ENCODE assay signal across 36 cellular contexts in genomic region chr17:65086465-65086864, GRCh38.
"Had no signal": no experiment of that assay in that cellular context is flagged by ENCODE, and none has a peak within 500 bp of the region (broad histone marks: within the 10 kb centered on the region; RNA-seq: fewer than 3 reads in every experiment).

No MANE protein-coding gene starts in this region.

- H3K9me3 Mint-ChIP-seq: activated B cell treated with CpG ODN at 0.5 μM for 24 hours; activated CD4-positive, alpha-beta memory T cell treated with anti-CD3 and anti-CD28 coated beads, Interleukin-2, amount 10 ng/mL, durations not matched to agents 7 days and 5 days; activated CD4-positive, alpha-beta T cell treated with anti-CD3 and anti-CD28 coated beads, Interleukin-2, amount 10 ng/mL, durations not matched to agents 24 days and 14 days; activated naive CD4-positive, alpha-beta T cell treated with anti-CD3 and anti-CD28 coated beads, Interleukin-2, amount 10 ng/mL, durations not matched to agents 7 days and 5 days; activated naive CD4-positive, alpha-beta T cell treated with anti-CD3 and anti-CD28 coated beads, Interleukin-2, amount 50 U/mL, for 24 hours; activated naive CD8-positive, alpha-beta T cell treated with anti-CD3 and anti-CD28 coated beads, Interleukin-2, amount 10 ng/mL, durations not matched to agents 7 days and 5 days; activated naive CD8-positive, alpha-beta T cell treated with anti-CD3 and anti-CD28 coated beads, Interleukin-2, amount 50 U/mL, for 24 hours; activated T-cell treated with anti-CD3 and anti-CD28 coated beads, Interleukin-2, amount 50 U/mL, for 24 hours; activated T-helper 2 cell treated with anti-CD3 and anti-CD28 coated beads, Interferon-gamma antibody, Interleukin-2, Interleukin-4, amounts not matched to agents 10 μg/mL and 5 μg/mL and 100 μg/mL, durations not matched to agents 14 hours and 24 hours and 36 hours; brain; central memory CD8-positive, alpha-beta T cell; T-helper 1 cell treated with Interleukin-12 subunit alpha and Interleukin-12 subunit beta and Interleukin-4 antibody, amounts not matched to agents 30 μg/mL and 1 μg/mL, for 36 hours; T-helper 2 cell treated with Interferon-gamma antibody and Interleukin-4, amounts not matched to agents 5 μg/mL and 100 μg/mL, for 36 hours had no signal

- ATAC-seq: activated CD8-positive, alpha-beta memory T cell treated with anti-CD3 and anti-CD28 coated beads, Interleukin-2, amount 10 ng/mL, durations not matched to agents 7 days and 5 days; activated CD8-positive, alpha-beta T cell treated with anti-CD3 and anti-CD28 coated beads, Interleukin-2, amount 10 ng/mL, durations not matched to agents 7 days and 5 days; activated naive CD8-positive, alpha-beta T cell treated with anti-CD3 and anti-CD28 coated beads, Interleukin-2, amount 50 U/mL, for 24 hours had no signal

- H3K4me1 ChIP-seq: ascending aorta had no signal

- H3K27ac ChIP-seq: ascending aorta, cardiac muscle cell, VCaP had no signal

- H3K4me1 Mint-ChIP-seq: activated B cell treated with CpG ODN at 0.5 μM for 24 hours; activated CD4-positive, alpha-beta T cell treated with anti-CD3 and anti-CD28 coated beads, Interleukin-2, amount 10 ng/mL, durations not matched to agents 24 days and 14 days; activated CD8-positive, alpha-beta memory T cell treated with anti-CD3 and anti-CD28 coated beads, Interleukin-2, amount 10 ng/mL, durations not matched to agents 7 days and 5 days; activated naive CD4-positive, alpha-beta T cell treated with anti-CD3 and anti-CD28 coated beads, Interleukin-2, amount 10 ng/mL, durations not matched to agents 7 days and 5 days; activated naive CD4-positive, alpha-beta T cell treated with anti-CD3 and anti-CD28 coated beads, Interleukin-2, amount 50 U/mL, for 24 hours; activated naive CD8-positive, alpha-beta T cell treated with anti-CD3 and anti-CD28 coated beads, Interleukin-2, amount 10 ng/mL, durations not matched to agents 7 days and 5 days; activated naive CD8-positive, alpha-beta T cell treated with anti-CD3 and anti-CD28 coated beads, Interleukin-2, amount 50 U/mL, for 24 hours; central memory CD8-positive, alpha-beta T cell had no signal

- H3K36me3 Mint-ChIP-seq: activated naive CD4-positive, alpha-beta T cell treated with anti-CD3 and anti-CD28 coated beads, Interleukin-2, amount 10 ng/mL, durations not matched to agents 7 days and 5 days; activated naive CD8-positive, alpha-beta T cell treated with anti-CD3 and anti-CD28 coated beads, Interleukin-2, amount 10 ng/mL, durations not matched to agents 7 days and 5 days; brain had no signal

- H3K4me3 ChIP-seq: ascending aorta, cardiac muscle cell had no signal

- H3K9me3 ChIP-seq: ascending aorta had no signal

- DNase-seq: activated B cell treated with CpG ODN at 0.5 μM for 24 hours; activated CD4-positive, alpha-beta memory T cell treated with anti-CD3 and anti-CD28 coated beads, Interleukin-2, amount 10 ng/mL, durations not matched to agents 7 days and 5 days; activated CD4-positive, alpha-beta T cell treated with anti-CD3 and anti-CD28 coated beads for 4 hours; activated CD4-positive, alpha-beta T cell treated with anti-CD3 and anti-CD28 coated beads, Interleukin-2, amount 10 ng/mL, durations not matched to agents 24 days and 14 days; activated CD4-positive, alpha-beta T cell treated with anti-CD3 and anti-CD28 coated beads, Interleukin-2, amount 50 U/mL, for 1 hour; activated CD4-positive, alpha-beta T cell treated with anti-CD3 and anti-CD28 coated beads, Interleukin-2, amount 50 U/mL, for 48 hours; activated CD4-positive, CD25-positive, alpha-beta regulatory T cell treated with anti-CD3 and anti-CD28 coated beads, Interleukin-2, amount 50 U/mL, for 72 hours; activated CD8-positive, alpha-beta memory T cell treated with anti-CD3 and anti-CD28 coated beads for 24 hours; activated CD8-positive, alpha-beta memory T cell treated with anti-CD3 and anti-CD28 coated beads, Interleukin-2, amount 10 ng/mL, durations not matched to agents 7 days and 5 days; activated CD8-positive, alpha-beta memory T cell treated with anti-CD3 and anti-CD28 coated beads, Interleukin-2, amount 50 U/mL, for 48 hours; activated CD8-positive, alpha-beta T cell treated with anti-CD3 and anti-CD28 coated beads, Interleukin-2, amount 10 ng/mL, durations not matched to agents 7 days and 5 days; activated effector memory CD4-positive, alpha-beta T cell treated with Interleukin-2 at 50 U/mL for 16 hours; activated gamma-delta T cell; activated naive CD4-positive, alpha-beta T cell treated with anti-CD3 and anti-CD28 coated beads, Interleukin-2, amount 10 ng/mL, durations not matched to agents 7 days and 5 days; activated naive CD4-positive, alpha-beta T cell treated with Interleukin-2 at 50 U/mL for 16 hours; activated naive CD8-positive, alpha-beta T cell treated with anti-CD3 and anti-CD28 coated beads, Interleukin-2, amount 10 ng/mL, durations not matched to agents 7 days and 5 days; activated naive CD8-positive, alpha-beta T cell treated with anti-CD3 and anti-CD28 coated beads, Interleukin-2, amount 50 U/mL, for 24 hours; activated T-cell treated with anti-CD3 and anti-CD28 coated beads, Interleukin-2, amount 50 U/mL, for 24 hours; activated T-cell treated with anti-CD3 and anti-CD28 coated beads, Interleukin-2, amount 50 U/mL, for 48 hours; amygdala; anterior cingulate cortex; caudate nucleus; cerebellar nuclear complex; T-helper 1 cell; T-helper 2 cell; T-helper 9 cell had no signal

- H3K27me3 ChIP-seq: ascending aorta, cardiac muscle cell had no signal

- H3K4me3 Mint-ChIP-seq: activated B cell treated with CpG ODN at 0.5 μM for 24 hours; activated CD4-positive, alpha-beta memory T cell treated with anti-CD3 and anti-CD28 coated beads, Interleukin-2, amount 10 ng/mL, durations not matched to agents 7 days and 5 days; activated CD4-positive, alpha-beta T cell treated with anti-CD3 and anti-CD28 coated beads, Interleukin-2, amount 10 ng/mL, durations not matched to agents 24 days and 14 days; activated CD8-positive, alpha-beta memory T cell treated with anti-CD3 and anti-CD28 coated beads, Interleukin-2, amount 10 ng/mL, durations not matched to agents 7 days and 5 days; activated CD8-positive, alpha-beta T cell treated with anti-CD3 and anti-CD28 coated beads, Interleukin-2, amount 10 ng/mL, durations not matched to agents 7 days and 5 days; activated naive CD4-positive, alpha-beta T cell treated with anti-CD3 and anti-CD28 coated beads, Interleukin-2, amount 10 ng/mL, durations not matched to agents 7 days and 5 days; activated naive CD4-positive, alpha-beta T cell treated with anti-CD3 and anti-CD28 coated beads, Interleukin-2, amount 50 U/mL, for 24 hours; activated naive CD8-positive, alpha-beta T cell; activated naive CD8-positive, alpha-beta T cell treated with anti-CD3 and anti-CD28 coated beads, Interleukin-2, amount 10 ng/mL, durations not matched to agents 7 days and 5 days; activated naive CD8-positive, alpha-beta T cell treated with anti-CD3 and anti-CD28 coated beads, Interleukin-2, amount 50 U/mL, for 24 hours; activated T-cell treated with anti-CD3 and anti-CD28 coated beads, Interleukin-2, amount 50 U/mL, for 24 hours; brain; central memory CD8-positive, alpha-beta T cell; T-helper 1 cell treated with Interleukin-12 subunit alpha and Interleukin-12 subunit beta and Interleukin-4 antibody, amounts not matched to agents 30 μg/mL and 1 μg/mL, for 36 hours; T-helper 2 cell treated with Interferon-gamma antibody and Interleukin-4, amounts not matched to agents 5 μg/mL and 100 μg/mL, for 36 hours had no signal

- H3K36me3 ChIP-seq: ascending aorta, cardiac muscle cell had no signal

- H3K27me3 Mint-ChIP-seq: activated B cell treated with CpG ODN at 0.5 μM for 24 hours; activated naive CD4-positive, alpha-beta T cell treated with anti-CD3 and anti-CD28 coated beads, Interleukin-2, amount 50 U/mL, for 24 hours; activated naive CD8-positive, alpha-beta T cell; activated naive CD8-positive, alpha-beta T cell treated with anti-CD3 and anti-CD28 coated beads, Interleukin-2, amount 50 U/mL, for 24 hours; activated T-cell treated with anti-CD3 and anti-CD28 coated beads, Interleukin-2, amount 50 U/mL, for 24 hours; central memory CD8-positive, alpha-beta T cell had no signal

- H3K27ac Mint-ChIP-seq: activated B cell treated with CpG ODN at 0.5 μM for 24 hours; activated CD4-positive, alpha-beta memory T cell treated with anti-CD3 and anti-CD28 coated beads, Interleukin-2, amount 10 ng/mL, durations not matched to agents 7 days and 5 days; activated CD4-positive, alpha-beta T cell treated with anti-CD3 and anti-CD28 coated beads, Interleukin-2, amount 10 ng/mL, durations not matched to agents 24 days and 14 days; activated CD8-positive, alpha-beta memory T cell treated with anti-CD3 and anti-CD28 coated beads, Interleukin-2, amount 10 ng/mL, durations not matched to agents 7 days and 5 days; activated CD8-positive, alpha-beta T cell treated with anti-CD3 and anti-CD28 coated beads, Interleukin-2, amount 10 ng/mL, durations not matched to agents 7 days and 5 days; activated naive CD4-positive, alpha-beta T cell treated with anti-CD3 and anti-CD28 coated beads, Interleukin-2, amount 10 ng/mL, durations not matched to agents 7 days and 5 days; activated naive CD4-positive, alpha-beta T cell treated with anti-CD3 and anti-CD28 coated beads, Interleukin-2, amount 50 U/mL, for 24 hours; activated naive CD8-positive, alpha-beta T cell; activated naive CD8-positive, alpha-beta T cell treated with anti-CD3 and anti-CD28 coated beads, Interleukin-2, amount 10 ng/mL, durations not matched to agents 7 days and 5 days; activated naive CD8-positive, alpha-beta T cell treated with anti-CD3 and anti-CD28 coated beads, Interleukin-2, amount 50 U/mL, for 24 hours; activated T-cell treated with anti-CD3 and anti-CD28 coated beads, Interleukin-2, amount 50 U/mL, for 24 hours; activated T-helper 2 cell treated with anti-CD3 and anti-CD28 coated beads, Interferon-gamma antibody, Interleukin-2, Interleukin-4, amounts not matched to agents 10 μg/mL and 5 μg/mL and 100 μg/mL, durations not matched to agents 14 hours and 24 hours and 36 hours; brain; T-helper 1 cell treated with Interleukin-12 subunit alpha and Interleukin-12 subunit beta and Interleukin-4 antibody, amounts not matched to agents 30 μg/mL and 1 μg/mL, for 36 hours; T-helper 2 cell treated with Interferon-gamma antibody and Interleukin-4, amounts not matched to agents 5 μg/mL and 100 μg/mL, for 36 hours had no signal
